ENCODE assay signal across 1 cellular context in genomic region chr16:67419931-67420330, GRCh38.
A peak's percentile ranks its signal among the peaks of the same experiment; 100 is the strongest.
TF ChIP-seq lines count a peak whose summit lies in the region.

No MANE protein-coding gene starts in this region.

TF ChIP-seq in H1, 55 proteins besides CTCF, POLR2A, EP300 and RAD21:
- TF ChIP-seq POU5F1 (IDR thresholded peaks at IDR 0.05; ENCODE audit: low read depth, low read length) (no peak), TEAD4 (IDR thresholded peaks at IDR 0.05; ENCODE audit: low read depth, low read length) (0 out of 2 replicates have a peak, but pooled peaks have one; percentile 33), CREB1 (IDR thresholded peaks at IDR 0.05) (peak; percentile 63), KDM1A (IDR thresholded peaks at IDR 0.05; ENCODE audit: borderline replicate concordance, low read length) (peak; percentile 25; the same call in 1 of the 2 replicates), USF2 (IDR thresholded peaks at IDR 0.05; ENCODE audit: low read length) (no peak), FOSL1 (IDR thresholded peaks at IDR 0.05; ENCODE audit: insufficient read depth, low read depth, low read length) (no peak)
